ENCODE assay signal across 18 cellular contexts in genomic region chr1:110684476-110684875, GRCh38. TPM values are rescaled to one million over a fixed set of nuclear protein-coding genes. Genes with fewer than 3 reads are reported as not detected.
DNase-seq lines count a peak whose midpoint lies in the region; ATAC-seq, FAIRE-seq and TF ChIP-seq lines count a peak whose summit lies in the region.
"Had no signal": no experiment of that assay in that cellular context is flagged by ENCODE, and none has a peak within 500 bp of the region (broad histone marks: within the 10 kb centered on the region; RNA-seq: fewer than 3 reads in every experiment).

No MANE protein-coding gene starts in this region.

- ATAC-seq in stimulated activated naive CD8-positive, alpha-beta T cell treated with anti-CD3 and anti-CD28 coated beads, Interleukin-15, amount 100 ng/mL, for 72 hours, result peak; percentile 82
- ATAC-seq: A549 had no signal

- no peaks in the 10 kb centered on the region for H3K27me3 ChIP-seq in bronchial epithelial cell (ENCODE audit: control insufficient read depth, insufficient read depth, low read length)
- H3K27me3 ChIP-seq: Peyer's patch, SJSA1 had no signal

- no peak for TF ChIP-seq CTCF in bronchial epithelial cell (IDR thresholded peaks at IDR 0.05; ENCODE audit: insufficient read depth, low read length, severe bottlenecking)

- FAIRE-seq in bronchial epithelial cell (lab: Jason Lieb, UNC), result no peak
- FAIRE-seq: A549 had no signal

- H3K9me3 Mint-ChIP-seq in activated T-cell treated with anti-CD3 and anti-CD28 coated beads, Interleukin-2, amount 50 U/mL, for 24 hours, result no peaks in the 10 kb centered on the region
- H3K9me3 Mint-ChIP-seq in stimulated activated naive CD8-positive, alpha-beta T cell treated with anti-CD3 and anti-CD28 coated beads, Interleukin-15, amount 100 ng/mL, for 72 hours, result peaks cover 5% of the 10 kb centered on the region in 2 donors

- no peaks in the 10 kb centered on the region for H3K36me3 Mint-ChIP-seq in activated T-cell treated with anti-CD3 and anti-CD28 coated beads, Interleukin-2, amount 50 U/mL, for 24 hours (ENCODE audit: low read depth)

- no peak overlapping the region for H3K4me3 Mint-ChIP-seq in activated T-cell treated with anti-CD3 and anti-CD28 coated beads, Interleukin-2, amount 50 U/mL, for 24 hours
- H3K4me3 Mint-ChIP-seq in stimulated activated naive CD8-positive, alpha-beta T cell treated with anti-CD3 and anti-CD28 coated beads, Interleukin-15, amount 100 ng/mL, for 72 hours, result no peak overlapping the region
- H3K4me3 Mint-ChIP-seq: CD4-positive, alpha-beta memory T cell had no signal

- H3K4me1 Mint-ChIP-seq in activated T-cell treated with anti-CD3 and anti-CD28 coated beads, Interleukin-2, amount 50 U/mL, for 24 hours (ENCODE audit: low read depth), result peaks cover 18% of the 10 kb centered on the region
- H3K4me1 Mint-ChIP-seq in stimulated activated naive CD8-positive, alpha-beta T cell treated with anti-CD3 and anti-CD28 coated beads, Interleukin-15, amount 100 ng/mL, for 72 hours, result peaks cover 8% of the 10 kb centered on the region

- no peak overlapping the region for H3K4me3 ChIP-seq in bronchial epithelial cell (ENCODE audit: low read depth, low read length)
- H3K4me3 ChIP-seq: A549, Peyer's patch, SJSA1 had no signal

- no peaks in the 10 kb centered on the region for H3K27me3 Mint-ChIP-seq in activated T-cell treated with anti-CD3 and anti-CD28 coated beads, Interleukin-2, amount 50 U/mL, for 24 hours
- H3K27me3 Mint-ChIP-seq in stimulated activated naive CD8-positive, alpha-beta T cell treated with anti-CD3 and anti-CD28 coated beads, Interleukin-15, amount 100 ng/mL, for 72 hours, result peaks cover 6% of the 10 kb centered on the region
- H3K27me3 Mint-ChIP-seq: CD4-positive, alpha-beta memory T cell had no signal

- H3K27ac Mint-ChIP-seq in activated T-cell treated with anti-CD3 and anti-CD28 coated beads, Interleukin-2, amount 50 U/mL, for 24 hours, result peak overlapping the region; percentile 23
- peak overlapping the region in 1 of 2 donors; percentile 34 for H3K27ac Mint-ChIP-seq in stimulated activated naive CD8-positive, alpha-beta T cell treated with anti-CD3 and anti-CD28 coated beads, Interleukin-15, amount 100 ng/mL, for 72 hours
- H3K27ac Mint-ChIP-seq: CD4-positive, alpha-beta memory T cell had no signal

- no peaks in the 10 kb centered on the region for H3K36me3 ChIP-seq in bronchial epithelial cell (ENCODE audit: control insufficient read depth, insufficient read depth, low read length)
- H3K36me3 ChIP-seq: Peyer's patch, SJSA1 had no signal

- DNase-seq in activated T-cell treated with anti-CD3 and anti-CD28 coated beads, Interleukin-2, amount 50 U/mL, for 24 hours, result no peak
- no peak for DNase-seq in activated T-cell treated with anti-CD3 and anti-CD28 coated beads, Interleukin-2, amount 50 U/mL, for 48 hours
- DNase-seq in ELR (ENCODE audit: low read depth) (peak; percentile 8), bronchial epithelial cell (ENCODE audit: low read depth) (peak; percentile 15), DMS 273 (lab: John Stamatoyannopoulos, UW; ENCODE audit: unreplicated experiment) (no peak), NCI-H748 (lab: John Stamatoyannopoulos, UW; ENCODE audit: unreplicated experiment) (no peak)
- no peak for DNase-seq in stimulated activated naive CD8-positive, alpha-beta T cell treated with anti-CD3 and anti-CD28 coated beads, Interleukin-15, amount 100 ng/mL, for 72 hours
- DNase-seq: CD4-positive, alpha-beta memory T cell; DMS53; KBM-7; MV-4-11; NCI-H187; NCI-H446; NCI-H526 treated with DMSO at 0.1 percent for 48 hours; Peyer's patch had no signal

RNA-seq across cellular contexts. Expression of gene KCNA3, which starts 9.7 kb away (rescaled TPM):
- not detected in 2 replicates for total RNA-seq in bronchial epithelial cell
- total RNA-seq: H4, SJSA1 had no signal

Comparison
In these comparisons a context has a peak if more than half of its experiments do, and no peak if none do; other contexts are left out.
1. DNase-seq: peak in ELR (single experiment) and bronchial epithelial cell (single experiment); none in activated T-cell treated with anti-CD3 and anti-CD28 coated beads, Interleukin-2, amount 50 U/mL, for 24 hours (single experiment), activated T-cell treated with anti-CD3 and anti-CD28 coated beads, Interleukin-2, amount 50 U/mL, for 48 hours (0 of 2), stimulated activated naive CD8-positive, alpha-beta T cell treated with anti-CD3 and anti-CD28 coated beads, Interleukin-15, amount 100 ng/mL, for 72 hours (0 of 2), DMS 273 (single experiment) and NCI-H748 (single experiment).